In genomic region chr9:16102154-16102553, GRCh38 we compare ENCODE assay signal across 22 cellular contexts.
A peak's percentile ranks its signal among the peaks of the same experiment; 100 is the strongest.
DNase-seq lines count a peak whose midpoint lies in the region; ATAC-seq and TF ChIP-seq lines count a peak whose summit lies in the region.
"Had no signal": no experiment of that assay in that cellular context is flagged by ENCODE, and none has a peak within 500 bp of the region (broad histone marks: within the 10 kb centered on the region; RNA-seq: fewer than 3 reads in every experiment).

No MANE protein-coding gene starts in this region.

- no peaks in the 10 kb centered on the region for H3K36me3 ChIP-seq in upper lobe of right lung
- H3K36me3 ChIP-seq: Peyer's patch had no signal

- H3K36me3 Mint-ChIP-seq in activated naive CD4-positive, alpha-beta T cell treated with anti-CD3 and anti-CD28 coated beads, Interleukin-2, amount 10 ng/mL, durations not matched to agents 7 days and 5 days, result no peaks in the 10 kb centered on the region
- H3K36me3 Mint-ChIP-seq in brain (no peaks in the 10 kb centered on the region), neural crest cell (ENCODE audit: low read depth) (no peaks in the 10 kb centered on the region)
- H3K36me3 Mint-ChIP-seq: IgD-negative memory B cell had no signal

- no peak overlapping the region for H3K4me3 Mint-ChIP-seq in activated naive CD4-positive, alpha-beta T cell treated with anti-CD3 and anti-CD28 coated beads, Interleukin-2, amount 10 ng/mL, durations not matched to agents 7 days and 5 days
- H3K4me3 Mint-ChIP-seq in brain (no peak overlapping the region), neural crest cell (no peak overlapping the region)
- H3K4me3 Mint-ChIP-seq: IgD-negative memory B cell had no signal

- no peaks in the 10 kb centered on the region for H3K27me3 ChIP-seq in upper lobe of right lung
- H3K27me3 ChIP-seq: Peyer's patch had no signal

- no peaks in the 10 kb centered on the region for H3K27me3 Mint-ChIP-seq in activated naive CD4-positive, alpha-beta T cell treated with anti-CD3 and anti-CD28 coated beads, Interleukin-2, amount 10 ng/mL, durations not matched to agents 7 days and 5 days
- H3K27me3 Mint-ChIP-seq in brain, result no peaks in the 10 kb centered on the region
- H3K27me3 Mint-ChIP-seq in neural crest cell (ENCODE audit: low read depth), result no peaks in the 10 kb centered on the region
- H3K27me3 Mint-ChIP-seq: IgD-negative memory B cell had no signal

- peak overlapping the region; percentile 3 for H3K27ac ChIP-seq in upper lobe of right lung
- H3K27ac ChIP-seq: KMS-11, SK-N-MC had no signal

- H3K9me3 ChIP-seq in upper lobe of right lung, result no peaks in the 10 kb centered on the region
- H3K9me3 ChIP-seq: Peyer's patch had no signal

- H3K4me3 ChIP-seq in upper lobe of right lung, result no peak overlapping the region
- H3K4me3 ChIP-seq: Peyer's patch, SK-N-MC had no signal

- ATAC-seq in upper lobe of right lung, result no peak
- ATAC-seq in HG03469 (IDR thresholded peaks at IDR 0.05; ENCODE audit: unreplicated experiment), result no peak

- intact Hi-C loops in upper lobe of right lung (cut with DNase I), result no loop called here

- CTCF ChIA-PET in activated naive CD4-positive, alpha-beta T cell treated with anti-CD3 and anti-CD28 coated beads, Interleukin-2, amount 10 ng/mL, durations not matched to agents 7 days and 5 days (lab: Charles Lee), result no interaction called here

- no peak for DNase-seq in activated naive CD4-positive, alpha-beta T cell treated with anti-CD3 and anti-CD28 coated beads, Interleukin-2, amount 10 ng/mL, durations not matched to agents 7 days and 5 days
- DNase-seq in activated naive CD4-positive, alpha-beta T cell treated with Interleukin-2 at 50 U/mL for 16 hours, result no peak
- DNase-seq in neural crest cell (ENCODE audit: low read depth, low spot score) (no peak), upper lobe of right lung (no peak), NK-92 (lab: John Stamatoyannopoulos, UW; ENCODE audit: unreplicated experiment) (no peak), DMS53 (lab: John Stamatoyannopoulos, UW) (no peak)
- DNase-seq: Calu3, DND-41, H7, NCI-H1092, NCI-H1417 treated with DMSO at 0.1 percent for 48 hours, NCI-H1694 treated with DMSO at 0.1 percent for 48 hours, NCI-H2171 treated with DMSO at 0.1 percent for 48 hours, NCI-H345, NCI-H510A treated with DMSO at 0.1 percent for 48 hours, Peyer's patch, SIG-M5 had no signal

- H3K4me1 ChIP-seq in upper lobe of right lung, result peaks cover 13% of the 10 kb centered on the region
- H3K4me1 ChIP-seq: Peyer's patch had no signal

- peak overlapping the region; percentile 9 for H3K27ac Mint-ChIP-seq in activated naive CD4-positive, alpha-beta T cell treated with anti-CD3 and anti-CD28 coated beads, Interleukin-2, amount 10 ng/mL, durations not matched to agents 7 days and 5 days
- H3K27ac Mint-ChIP-seq in brain, result peak overlapping the region in 3 of 5 experiments; percentile 69 to 91 (median 83)
- peak overlapping the region; percentile 87 for H3K27ac Mint-ChIP-seq in neural crest cell (ENCODE audit: unreplicated experiment)
- H3K27ac Mint-ChIP-seq: IgD-negative memory B cell had no signal

- TF ChIP-seq CTCF in brain (conservative IDR thresholded peaks at IDR 0.05) (no peak), neural crest cell (conservative IDR thresholded peaks at IDR 0.05) (no peak), upper lobe of right lung (IDR thresholded peaks at IDR 0.05) (no peak)

- no peaks in the 10 kb centered on the region for H3K4me1 Mint-ChIP-seq in activated naive CD4-positive, alpha-beta T cell treated with anti-CD3 and anti-CD28 coated beads, Interleukin-2, amount 10 ng/mL, durations not matched to agents 7 days and 5 days
- H3K4me1 Mint-ChIP-seq in brain, result peaks cover 92% of the 10 kb centered on the region
- peaks cover 88% of the 10 kb centered on the region for H3K4me1 Mint-ChIP-seq in neural crest cell
- H3K4me1 Mint-ChIP-seq: IgD-negative memory B cell had no signal

- H3K9me3 Mint-ChIP-seq in activated naive CD4-positive, alpha-beta T cell treated with anti-CD3 and anti-CD28 coated beads, Interleukin-2, amount 10 ng/mL, durations not matched to agents 7 days and 5 days, result no peaks in the 10 kb centered on the region
- H3K9me3 Mint-ChIP-seq in brain, result no peaks in the 10 kb centered on the region
- H3K9me3 Mint-ChIP-seq in neural crest cell, result no peaks in the 10 kb centered on the region

Comparison
In these comparisons a context has a peak if more than half of its experiments do, and no peak if none do; other contexts are left out.
1. H3K27ac Mint-ChIP-seq: peak in every context shown above with its lines; median percentile 87 in neural crest cell; 83 in brain; 9 in activated naive CD4-positive, alpha-beta T cell treated with anti-CD3 and anti-CD28 coated beads, Interleukin-2, amount 10 ng/mL, durations not matched to agents 7 days and 5 days.